7 cellular contexts compared by ENCODE assay signal in genomic region chrX:153968754-153969124, GRCh38. TPM values are rescaled to one million over a fixed set of nuclear protein-coding genes. Genes with fewer than 3 reads are reported as not detected.
DNase-seq lines count a peak whose midpoint lies in the region; FAIRE-seq and TF ChIP-seq lines count a peak whose summit lies in the region.

No MANE protein-coding gene starts in this region.

- H3K36me3 ChIP-seq in brain microvascular endothelial cell (replicated peaks): peaks cover 4% of the 10 kb centered on the region

- peak overlapping the region; percentile 87 for H3K4me3 ChIP-seq in brain microvascular endothelial cell (ENCODE audit: low read depth, low read length)

- in situ Hi-C loops in brain microvascular endothelial cell (cut with HindIII; ENCODE audit: low pct_ligation_motif_present, low sequenced_read_pairs): no loop called here

- peak; percentile 73 for FAIRE-seq in GM12892 (lab: Jason Lieb, UNC)

- H3K27ac ChIP-seq in brain microvascular endothelial cell: no peak overlapping the region

- no peak for TF ChIP-seq POLR2A in GM12892 (IDR thresholded peaks at IDR 0.05; ENCODE audit: low read depth, low read length)

- peak; percentile 25 for TF ChIP-seq CTCF in brain microvascular endothelial cell (IDR thresholded peaks at IDR 0.05; ENCODE audit: low read depth, low read length, missing control alignments)

- DNase-seq in GM12892 (ENCODE audit: insufficient read length) (no peak), NCI-H526 (lab: John Stamatoyannopoulos, UW) (peak; percentile 18 to 74), brain microvascular endothelial cell (no peak), myocyte (ENCODE audit: low read depth) (peak; percentile 85), SW480 (ENCODE audit: low spot score) (no peak), T1000 (lab: John Stamatoyannopoulos, UW) (no peak), SW 1271 (lab: John Stamatoyannopoulos, UW) (no peak)

- H3K27me3 ChIP-seq in brain microvascular endothelial cell (replicated peaks): no peaks in the 10 kb centered on the region

RNA-seq across cellular contexts. Expression of gene HCFC1, which starts 2.9 kb away (rescaled TPM):
- 13.3 TPM for polyA plus RNA-seq in GM12892 (2012; ENCODE audit: missing spikeins)
- total RNA-seq in myocyte: 27.1 and 33.8 TPM in 2 replicates
- 21.8 TPM for polyA plus RNA-seq in myocyte (2012)

RNA-seq across cellular contexts. Expression of gene TMEM187, which starts 3.8 kb away (rescaled TPM):
- polyA plus RNA-seq in GM12892 (2012; ENCODE audit: missing spikeins): 2.2 TPM
- 10.9 and 11.9 TPM in 2 replicates for total RNA-seq in myocyte
- 10.4 TPM for polyA plus RNA-seq in myocyte (2012)

RNA-seq across cellular contexts. Expression of gene RENBP, which starts 24.3 kb away (rescaled TPM):
- 3.7 TPM for polyA plus RNA-seq in GM12892 (2012; ENCODE audit: missing spikeins)
- total RNA-seq in myocyte: 2.5 and 2.7 TPM in 2 replicates
- polyA plus RNA-seq in myocyte (2012): 4.0 TPM

RNA-seq across cellular contexts. Expression of gene NAA10, which starts 33.9 kb away (rescaled TPM):
- polyA plus RNA-seq in GM12892 (2012; ENCODE audit: missing spikeins): 76.2 TPM
- total RNA-seq in myocyte: 120 and 132 TPM in 2 replicates
- polyA plus RNA-seq in myocyte (2012): 150 TPM

RNA-seq across cellular contexts. Expression of gene ARHGAP4, which starts 42.7 kb away (rescaled TPM):
- 23.2 TPM for polyA plus RNA-seq in GM12892 (2012; ENCODE audit: missing spikeins)
- 12.8 and 18.2 TPM in 2 replicates for total RNA-seq in myocyte
- polyA plus RNA-seq in myocyte (2012): 4.8 TPM

Comparison
In these comparisons a context has a peak if more than half of its experiments do, and no peak if none do; other contexts are left out.
1. DNase-seq: peak in NCI-H526 (2 of 2) and myocyte (single experiment); none in GM12892 (single experiment), brain microvascular endothelial cell (single experiment), SW480 (single experiment), T1000 (single experiment) and SW 1271 (0 of 2).